ENCODE assay signal across 8 cellular contexts in genomic region chr11:95790123-95790932, GRCh38. TPM values are rescaled to one million over a fixed set of nuclear protein-coding genes. Genes with fewer than 3 reads are reported as not detected.
DNase-seq lines count a peak whose midpoint lies in the region; ATAC-seq, FAIRE-seq and TF ChIP-seq lines count a peak whose summit lies in the region.

Gene CEP57, plus strand, starts transcription at chr11:95790498. Its CDS starts 201 bp downstream, at chr11:95790699.

- H3K9me3 Mint-ChIP-seq in chondrocyte (ENCODE audit: low read depth), result no peaks in the 10 kb centered on the region

- peak within 1 kb of the TSS; percentile 100 for H3K27ac Mint-ChIP-seq in chondrocyte (ENCODE audit: unreplicated experiment)

- intact Hi-C loops in kidney (cut with DNase I), result no loop called here

- no peaks in the 10 kb centered on the region for H3K27me3 Mint-ChIP-seq in chondrocyte (ENCODE audit: low read depth)

- peaks cover 2% of the 10 kb centered on the region for H3K36me3 Mint-ChIP-seq in chondrocyte (ENCODE audit: low read depth)

- peak; percentile 75 for ATAC-seq in HG03439 (IDR thresholded peaks at IDR 0.05; ENCODE audit: unreplicated experiment)

- TF ChIP-seq CTCF in chondrocyte (IDR thresholded peaks at IDR 0.05) (no peak), kidney (IDR thresholded peaks at IDR 0.05; ENCODE audit: borderline replicate concordance, extremely low read depth, insufficient read depth) (no peak)

- H3K4me3 Mint-ChIP-seq in chondrocyte (ENCODE audit: unreplicated experiment), result peak within 1 kb of the TSS; percentile 99

- H3K9ac ChIP-seq in kidney (ENCODE audit: low read length in 2 of 2), result peak within 1 kb of the TSS; percentile 87 to 90

- H3K4me3 ChIP-seq in kidney (ENCODE audit: low read length in 2 of 2), result peak within 1 kb of the TSS; percentile 85 to 94

- H3K27ac ChIP-seq in kidney (ENCODE audit: low read depth in 2 of 2, low read length in 2 of 2), result peak within 1 kb of the TSS; percentile 99 to 100

- FAIRE-seq in kidney (lab: Jason Lieb, UNC), result no peak

- H3K4me1 ChIP-seq in kidney (ENCODE audit: control insufficient read depth in 1 of 2, insufficient read depth in 1 of 2, low read depth in 1 of 2, low read length in 2 of 2), result peaks cover 8 to 12% of the 10 kb centered on the region in 2 donors

- H3K36me3 ChIP-seq in kidney (ENCODE audit: control insufficient read depth in 1 of 2, insufficient read depth in 2 of 2, low read length in 2 of 2), result peaks cover 4 to 12% of the 10 kb centered on the region in 2 donors

- H3K9me3 ChIP-seq in kidney (ENCODE audit: control insufficient read depth in 1 of 2, low read length in 2 of 2), result no peaks in the 10 kb centered on the region

- H3K4me1 Mint-ChIP-seq in chondrocyte (ENCODE audit: low read depth), result peaks cover 23% of the 10 kb centered on the region

- DNase-seq in AG20443 (ENCODE audit: low spot score) (peak; percentile 94), NCI-H510A treated with DMSO at 0.1 percent for 48 hours (lab: John Stamatoyannopoulos, UW) (peak; percentile 94), chondrocyte (ENCODE audit: low spot score) (peak; percentile 96), kidney (peak; percentile 96)
- DNase-seq in activated CD4-positive, alpha-beta T cell treated with anti-CD3 and anti-CD28 coated beads for 24 hours (ENCODE audit: low read depth in 2 of 2), result peak; percentile 86 to 92
- peak; percentile 97 for DNase-seq in stimulated activated CD4-positive, alpha-beta T cell treated with anti-CD3 and anti-CD28 coated beads, Interleukin-15, amount 100 ng/mL, for 24 hours

- TF ChIP-seq POLR2A in GM19193 (IDR thresholded peaks at IDR 0.05; ENCODE audit: extremely low read depth, insufficient read depth, insufficient read length), result peak; percentile 58

RNA-seq across cellular contexts. Expression of gene CEP57, which starts in this region (rescaled TPM):
- total RNA-seq in chondrocyte, result 27.8 to 30.1 TPM (median 28.8 TPM) in 3 replicates
- 33.4 TPM for total RNA-seq in kidney
- 14.9 TPM for polyA plus RNA-seq in kidney (ENCODE audit: insufficient read depth, low read depth, low replicate concordance)

Comparison
In these comparisons a context has a peak if more than half of its experiments do, and no peak if none do; other contexts are left out.
1. Peak in every context shown above with its lines: DNase-seq, ATAC-seq, H3K4me3 ChIP-seq and H3K27ac ChIP-seq.